Comparison of ENCODE assay signal across 24 cellular contexts in genomic region chr14:95101736-95102677, GRCh38. TPM values are rescaled to one million over a fixed set of nuclear protein-coding genes. Genes with fewer than 3 reads are reported as not detected.
DNase-seq lines count a peak whose midpoint lies in the region; TF ChIP-seq lines count a peak whose summit lies in the region.
"Had no signal": no experiment of that assay in that cellular context is flagged by ENCODE, and none has a peak within 500 bp of the region (broad histone marks: within the 10 kb centered on the region; RNA-seq: fewer than 3 reads in every experiment).

No MANE protein-coding gene starts in this region.

- no peak overlapping the region for H4K5ac ChIP-seq in mesendoderm (ENCODE audit: low read length)

- H2BK15ac ChIP-seq in mesendoderm (replicated peaks; ENCODE audit: low read depth) = no peak overlapping the region

- POLR2A ChIA-PET in HEK293T (lab: Yijun Ruan, JAX) = interaction anchor here (0.7 kb wide), 1 partner anchor 36 kb away, joined by 3 read pairs; no protein-coding TSS in a partner anchor

- H3K27ac ChIP-seq in trophoblast cell (ENCODE audit: low read depth, low read length) = no peak overlapping the region
- no peak overlapping the region for H3K27ac ChIP-seq in mesendoderm (ENCODE audit: low read depth, low read length)
- H3K27ac ChIP-seq: hepatocyte, stomach, transverse colon had no signal

- H2AFZ ChIP-seq in trophoblast cell (ENCODE audit: insufficient read depth, low read length, poor library complexity) = no peak overlapping the region
- H2AFZ ChIP-seq: hepatocyte had no signal

- H3K4ac ChIP-seq in trophoblast cell (ENCODE audit: low read depth, low read length) (no peak overlapping the region), mesendoderm (ENCODE audit: low read depth, low read length) (no peak overlapping the region)

- no peak overlapping the region for H4K12ac ChIP-seq in trophoblast cell (ENCODE audit: low read depth, low read length)

- H3K79me1 ChIP-seq in trophoblast cell (ENCODE audit: low read length) (no peaks in the 10 kb centered on the region), mesendoderm (ENCODE audit: low read length) (peaks cover 3% of the 10 kb centered on the region)

- H3K4me3 ChIP-seq in trophoblast cell (ENCODE audit: low read depth, low read length) (no peak overlapping the region), mesendoderm (ENCODE audit: low read length) (no peak overlapping the region), H7 (ENCODE audit: insufficient read depth, low read depth, low read length) (no peak overlapping the region)
- H3K4me3 ChIP-seq: hepatocyte, stomach, transverse colon had no signal

- H3K14ac ChIP-seq in trophoblast cell (ENCODE audit: low read length) = no peak overlapping the region

- CTCF ChIA-PET in HEK293T (lab: Yijun Ruan, JAX) = interaction anchor here (0.6 kb wide), 1 partner anchor 55 kb away, joined by 3 read pairs; no protein-coding TSS in a partner anchor

- H3K56ac ChIP-seq in mesendoderm (ENCODE audit: low read length) = no peak overlapping the region

- H4K91ac ChIP-seq in trophoblast cell (ENCODE audit: low read depth, low read length) = no peak overlapping the region

- H2BK5ac ChIP-seq in trophoblast cell (ENCODE audit: low read depth, low read length, poor library complexity) (no peak overlapping the region), mesendoderm (ENCODE audit: low read length) (no peak overlapping the region)

- H3K36me3 ChIP-seq in trophoblast cell (ENCODE audit: control insufficient read depth in 1 of 2, insufficient read depth in 2 of 2, low read length in 2 of 2) (peaks cover 14 to 38% of the 10 kb centered on the region in 2 experiments), mesendoderm (ENCODE audit: control insufficient read depth, insufficient read depth, low read length) (peaks cover 6% of the 10 kb centered on the region), H7 (replicated peaks; ENCODE audit: control insufficient read depth, insufficient read depth, low read length) (peaks cover 19% of the 10 kb centered on the region)

- H3K27me3 ChIP-seq in trophoblast cell (ENCODE audit: insufficient read depth, low read length) (no peaks in the 10 kb centered on the region), mesendoderm (ENCODE audit: insufficient read depth, low read length, poor library complexity) (no peaks in the 10 kb centered on the region), H7 (ENCODE audit: control insufficient read depth, insufficient read depth, low read length) (no peaks in the 10 kb centered on the region)
- H3K27me3 ChIP-seq: hepatocyte, stomach, transverse colon had no signal

- H3K79me2 ChIP-seq in trophoblast cell (ENCODE audit: control insufficient read depth, insufficient read depth, low read length, poor library complexity) = no peaks in the 10 kb centered on the region
- H3K79me2 ChIP-seq in mesendoderm (ENCODE audit: control insufficient read depth, insufficient read depth, low read length) = no peaks in the 10 kb centered on the region

- H3K9me3 ChIP-seq in trophoblast cell (ENCODE audit: insufficient read depth, low read depth, low read length) = no peaks in the 10 kb centered on the region
- H3K9me3 ChIP-seq: stomach, transverse colon had no signal

- no peaks in the 10 kb centered on the region for H3K4me1 ChIP-seq in trophoblast cell (ENCODE audit: control insufficient read depth in 1 of 2, insufficient read depth in 2 of 2, low read length in 2 of 2)
- H3K4me1 ChIP-seq in mesendoderm (ENCODE audit: control insufficient read depth, low read depth, low read length) = no peaks in the 10 kb centered on the region

- no peak overlapping the region for H2BK12ac ChIP-seq in trophoblast cell (ENCODE audit: low read length)

- WGBS in trophoblast cell (ENCODE audit: extremely low coverage, insufficient coverage, insufficient read length) = no CpG with 5 or more reads among the region's 10 CpGs
- 100% methylated on average over 4 of the region's 10 CpGs for WGBS in mesendoderm (ENCODE audit: extremely low coverage, insufficient coverage, low lambda C conversion rate)

- peak; percentile 11 for DNase-seq in NCI-H82 (lab: John Stamatoyannopoulos, UW)
- DNase-seq in NCI-H82 treated with DMSO at 0.1 percent for 48 hours (lab: John Stamatoyannopoulos, UW; ENCODE audit: unreplicated experiment) = no peak
- peak; percentile 87 for DNase-seq in NCI-H1694 (lab: John Stamatoyannopoulos, UW)
- DNase-seq in cerebellum (ENCODE audit: low spot score) = peak; percentile 33
- DNase-seq in trophoblast cell = no peak
- no peak for DNase-seq in HEK293T (ENCODE audit: extremely low spot score)
- DNase-seq in mesendoderm = no peak
- DNase-seq in H7 = no peak
- DNase-seq: 8988T; activated naive CD8-positive, alpha-beta T cell treated with anti-CD3 and anti-CD28 coated beads, Interleukin-2, amount 50 U/mL, for 24 hours; activated T-cell treated with anti-CD3 and anti-CD28 coated beads, Interleukin-2, amount 50 U/mL, for 4 hours; COR-L47; effector CD8-positive, alpha-beta T cell; foreskin fibroblast; Kasumi-1; left colon; MV-4-11; naive B cell; NCI-H187; right cardiac atrium; stimulated activated CD4-positive, alpha-beta T cell treated with anti-CD3 and anti-CD28 coated beads, Interleukin-12 subunit alpha, Interleukin-12 subunit beta, amount 100 ng/mL, for 4 hours; stomach; transverse colon had no signal

- H3K9ac ChIP-seq in trophoblast cell (ENCODE audit: low read length) = peak overlapping the region; percentile 10
- H3K9ac ChIP-seq in mesendoderm (ENCODE audit: low read length) = no peak overlapping the region

- H3K18ac ChIP-seq in trophoblast cell (ENCODE audit: low read length) (no peak overlapping the region), mesendoderm (ENCODE audit: low read length) (no peak overlapping the region)

- H2BK120ac ChIP-seq in trophoblast cell (ENCODE audit: insufficient read depth, low read length, poor library complexity) (no peak overlapping the region), mesendoderm (ENCODE audit: low read depth, low read length) (no peak overlapping the region)

- H4K8ac ChIP-seq in trophoblast cell (ENCODE audit: low read depth, low read length) = no peak overlapping the region
- no peak overlapping the region for H4K8ac ChIP-seq in mesendoderm (ENCODE audit: low read depth, low read length)

- H3K23ac ChIP-seq in trophoblast cell (ENCODE audit: low read length) = no peak overlapping the region
- no peak overlapping the region for H3K23ac ChIP-seq in mesendoderm (ENCODE audit: low read length)

- H3K4me2 ChIP-seq in trophoblast cell (ENCODE audit: low read length) = no peak overlapping the region
- H3K4me2 ChIP-seq in mesendoderm (ENCODE audit: low read length) = no peak overlapping the region
- H3K4me2 ChIP-seq: hepatocyte had no signal

- H2AK5ac ChIP-seq in trophoblast cell (ENCODE audit: low read length) (no peak overlapping the region), mesendoderm (ENCODE audit: low read length) (no peak overlapping the region)

TF ChIP-seq in HEK293T, 16 proteins besides CTCF, POLR2A, EP300 and RAD21:
- TF ChIP-seq FOXM1 (IDR thresholded peaks at IDR 0.05; ENCODE audit: borderline replicate concordance) (no peak), CTBP1 (IDR thresholded peaks at IDR 0.05; ENCODE audit: borderline replicate concordance) (no peak), TARDBP (IDR thresholded peaks at IDR 0.05) (no peak), SP1 (IDR thresholded peaks at IDR 0.05) (no peak), HDGF (IDR thresholded peaks at IDR 0.05; ENCODE audit: borderline replicate concordance) (no peak), PKNOX1 (IDR thresholded peaks at IDR 0.05) (no peak)

RNA-seq across cellular contexts. Expression of gene DICER1, which starts 55.3 kb away (rescaled TPM):
- total RNA-seq in cerebellum = 112 TPM
- 91.5 and 95.6 TPM in 2 replicates for polyA plus RNA-seq in trophoblast cell (2013)
- 76.8 TPM for polyA plus RNA-seq in mesendoderm (2013, experiment 1 of 2)
- polyA plus RNA-seq in mesendoderm (2013, experiment 2 of 2) = 79.1 TPM
- 39.7 and 68.8 TPM in 2 replicates for total RNA-seq in H7 (2014; rRNA removed; shearing (Covaris generic))

Comparison
In these comparisons a context has a peak if more than half of its experiments do, and no peak if none do; other contexts are left out.
1. DNase-seq: peak in NCI-H82 (single experiment), NCI-H1694 (single experiment) and cerebellum (single experiment); none in NCI-H82 treated with DMSO at 0.1 percent for 48 hours (single experiment), trophoblast cell (0 of 2), HEK293T (single experiment), mesendoderm (single experiment) and H7 (single experiment).